ENCODE assay signal across 13 cellular contexts in genomic region chr11:65590240-65590738, GRCh38. TPM values are rescaled to one million over a fixed set of nuclear protein-coding genes. Genes with fewer than 3 reads are reported as not detected.
A peak's percentile ranks its signal among the peaks of the same experiment; 100 is the strongest.
DNase-seq lines count a peak whose midpoint lies in the region; ATAC-seq, FAIRE-seq and TF ChIP-seq lines count a peak whose summit lies in the region.
"Had no signal": no experiment of that assay in that cellular context is flagged by ENCODE, and none has a peak within 500 bp of the region (broad histone marks: within the 10 kb centered on the region; RNA-seq: fewer than 3 reads in every experiment).

No MANE protein-coding gene starts in this region.

- no peaks in the 10 kb centered on the region for H3K27me3 ChIP-seq in HepG2 (ENCODE audit: control insufficient read depth in 1 of 2, insufficient read depth in 2 of 2, low read length in 2 of 2)
- H3K27me3 ChIP-seq in right lobe of liver = no peaks in the 10 kb centered on the region
- H3K27me3 ChIP-seq: heart right ventricle had no signal

- no peak for TF ChIP-seq RAD21 in HepG2 (CRISPR knock-in tag; IDR thresholded peaks at IDR 0.05)

- intact Hi-C loops in HepG2 (cut with micrococcal nuclease; ENCODE audit: unreplicated experiment) (no loop called here), right lobe of liver (cut with DNase I) (no loop called here)

- H2AFZ ChIP-seq in HepG2 (ENCODE audit: low read length) = no peak overlapping the region

- ATAC-seq in HepG2 = no peak
- no peak for ATAC-seq in right lobe of liver
- ATAC-seq in HG03571 (IDR thresholded peaks at IDR 0.05; ENCODE audit: unreplicated experiment) = no peak
- no peak for ATAC-seq in left lobe of liver
- ATAC-seq: heart right ventricle had no signal

- no peak for FAIRE-seq in HepG2 (lab: Jason Lieb, UNC)

- TF ChIP-seq POLR2A in HepG2 (IDR thresholded peaks at IDR 0.05; ENCODE audit: insufficient read depth in 1 of 2, low read depth in 2 of 2, low read length in 2 of 2) (no peak), right lobe of liver (IDR thresholded peaks at IDR 0.05) (no peak)

- no peak for DNase-seq in HepG2 (ENCODE audit: low spot score)
- no peak for DNase-seq in right lobe of liver
- DNase-seq in RKO (ENCODE audit: low spot score) = peak; percentile 39
- peak; percentile 43 for DNase-seq in iris pigment epithelial cell (ENCODE audit: low read depth)
- DNase-seq in HT-29 (ENCODE audit: low spot score) = no peak
- no peak for DNase-seq in NK-92 (lab: John Stamatoyannopoulos, UW; ENCODE audit: unreplicated experiment)
- DNase-seq in left lobe of liver (ENCODE audit: low spot score) = no peak
- DNase-seq: activated CD4-positive, CD25-positive, alpha-beta regulatory T cell treated with anti-CD3 and anti-CD28 coated beads, Interleukin-2, amount 50 U/mL, for 72 hours; CD4-positive, alpha-beta T cell; effector memory CD8-positive, alpha-beta T cell; midbrain had no signal

- POLR2A ChIA-PET in HepG2 (lab: Yijun Ruan, JAX) = no interaction called here

- H3K36me3 ChIP-seq in HepG2 (replicated peaks in 1 of 2; ENCODE audit: control insufficient read depth in 1 of 2, insufficient read depth in 2 of 2, low read length in 2 of 2) = no peaks in the 10 kb centered on the region
- no peaks in the 10 kb centered on the region for H3K36me3 ChIP-seq in right lobe of liver

- no peak overlapping the region for H3K4me2 ChIP-seq in HepG2 (ENCODE audit: low read depth, low read length)

- TF ChIP-seq CTCF in HepG2 (CRISPR knock-in tag; IDR thresholded peaks at IDR 0.05) (no peak), right lobe of liver (IDR thresholded peaks at IDR 0.05) (no peak)

- no peaks in the 10 kb centered on the region for H3K79me2 ChIP-seq in HepG2 (ENCODE audit: insufficient read depth, low read length)

- peaks cover 15% of the 10 kb centered on the region for H3K4me1 ChIP-seq in HepG2 (ENCODE audit: insufficient read depth, low read length)
- H3K4me1 ChIP-seq in right lobe of liver = no peaks in the 10 kb centered on the region

- in situ Hi-C loops in HepG2 (cut with HindIII; ENCODE audit: extremely low pct_ligation_motif_present, low pct_unique_long_range_greater_than_20kb) = no loop called here

- CTCF ChIA-PET in HepG2 (lab: Yijun Ruan, JAX; ENCODE audit: low intra/inter-chr PET ratio, low total read pairs) = no interaction called here

- H4K20me1 ChIP-seq in HepG2 (ENCODE audit: insufficient read depth, low read length) = no peaks in the 10 kb centered on the region

- H3K9me3 ChIP-seq in HepG2 (ENCODE audit: low read length) (no peaks in the 10 kb centered on the region), right lobe of liver (no peaks in the 10 kb centered on the region)
- H3K9me3 ChIP-seq: heart right ventricle had no signal

- 85% methylated on average over 7 of the region's 8 CpGs for WGBS in HepG2 (ENCODE audit: low lambda C conversion rate)
- WGBS in right lobe of liver (ENCODE audit: insufficient coverage, low coverage, low lambda C conversion rate, missing lambda C conversion rate) = 66% methylated on average over 5 of the region's 8 CpGs

- TF ChIP-seq EP300 in HepG2 (IDR thresholded peaks at IDR 0.05; ENCODE audit: low read depth in 2 of 2, low read length in 2 of 2) (no peak), HepG2 (CRISPR knock-in tag; IDR thresholded peaks at IDR 0.05; ENCODE audit: borderline replicate concordance) (no peak)

- BruUV-seq in HepG2 (replicated peaks; lab: Mats Ljungman, UMichigan) = TSS peak; percentile 54

- H3K27ac ChIP-seq in HepG2 (ENCODE audit: extremely low read length, insufficient read depth, low read length) (no peak overlapping the region), right lobe of liver (no peak overlapping the region)

- no peak overlapping the region for H3K9ac ChIP-seq in HepG2 (ENCODE audit: insufficient read depth, low read depth, low read length)

- H3K4me3 ChIP-seq in HepG2 (replicated peaks in 1 of 3; ENCODE audit: insufficient read depth in 1 of 3, low read depth in 2 of 3, low read length in 3 of 3) = no peak overlapping the region
- H3K4me3 ChIP-seq in right lobe of liver = no peak overlapping the region
- H3K4me3 ChIP-seq: heart right ventricle had no signal

RNA-seq across cellular contexts. Expression of gene KCNK7, which starts 5.3 kb away (rescaled TPM):
- total RNA-seq in HepG2 (2016; rRNA removed; fragmentation: Illumina TruSeq; extraction: Trizol) (not detected in 2 replicates), right lobe of liver (under 1 TPM in 1 of 6 experiments, not detected in 5; 0.31 TPM), left lobe of liver (not detected)
- total RNA-seq in HepG2 (2016; cell fraction: cytosol; rRNA removed; fragmentation: Illumina TruSeq; extraction: Trizol; ENCODE audit: low read depth) = not detected in 2 replicates
- total RNA-seq in HepG2 (2016; cell fraction: insoluble cytoplasmic fraction; rRNA removed; fragmentation: Illumina TruSeq; extraction: Trizol) = not detected in 2 replicates
- total RNA-seq in HepG2 (2016; cell fraction: membrane; rRNA removed; fragmentation: Illumina TruSeq; extraction: Trizol) = not detected in 2 replicates
- 1.2 TPM in 1 of 2 replicates, not detected in the other for total RNA-seq in HepG2 (2016; cell fraction: nucleus; rRNA removed; fragmentation: Illumina TruSeq; extraction: Trizol)
- polyA plus RNA-seq in HepG2 (2011; rRNA removed) = 0.11 and 0.14 TPM in 2 replicates
- 0.04 TPM in 1 of 2 replicates, not detected in the other for polyA plus RNA-seq in HepG2 (2011; cell fraction: cytosol; rRNA removed)
- 0.69 and 0.97 TPM in 2 replicates for polyA plus RNA-seq in HepG2 (2011; cell fraction: nucleus; rRNA removed)
- polyA plus RNA-seq in HepG2 (2012) = 0.28 TPM in 1 of 2 replicates, not detected in the other
- polyA plus RNA-seq in HepG2 (2016; cell fraction: cytosol; fragmentation: Illumina TruSeq; extraction: Trizol; ENCODE audit: low read depth) = not detected in 2 replicates
- not detected in 2 replicates for polyA plus RNA-seq in HepG2 (2016; cell fraction: insoluble cytoplasmic fraction; fragmentation: Illumina TruSeq; extraction: Trizol; ENCODE audit: low read depth)
- polyA plus RNA-seq in HepG2 (2016; cell fraction: membrane; fragmentation: Illumina TruSeq; extraction: Trizol; ENCODE audit: low read depth) = not detected in 2 replicates
- polyA plus RNA-seq in HepG2 (2016; cell fraction: nucleus; fragmentation: Illumina TruSeq; extraction: Trizol; ENCODE audit: insufficient read depth, low read depth) = 0.38 and 0.77 TPM in 2 replicates
- 0.33 and 0.90 TPM in 2 replicates for polyA minus RNA-seq in HepG2 (2011; rRNA and poly(A)+ RNA removed; ENCODE audit: low replicate concordance)
- not detected in 2 replicates for polyA minus RNA-seq in HepG2 (2011; cell fraction: cytosol; rRNA and poly(A)+ RNA removed)
- 0.75 and 1.2 TPM in 2 replicates for polyA minus RNA-seq in HepG2 (2011; cell fraction: nucleus; rRNA and poly(A)+ RNA removed)
- total RNA-seq in HT-29 (2014; rRNA removed; shearing (Covaris generic)) = 1.2 and 2.5 TPM in 2 replicates

RNA-seq across cellular contexts. Expression of gene EHBP1L1, which starts 14.4 kb away (rescaled TPM):
- total RNA-seq in HepG2 (2016; rRNA removed; fragmentation: Illumina TruSeq; extraction: Trizol) = 5.4 and 10.6 TPM in 2 replicates
- 2.5 and 2.6 TPM in 2 replicates for total RNA-seq in HepG2 (2016; cell fraction: cytosol; rRNA removed; fragmentation: Illumina TruSeq; extraction: Trizol; ENCODE audit: low read depth)
- 3.9 and 9.7 TPM in 2 replicates for total RNA-seq in HepG2 (2016; cell fraction: insoluble cytoplasmic fraction; rRNA removed; fragmentation: Illumina TruSeq; extraction: Trizol)
- 3.4 TPM in 2 replicates for total RNA-seq in HepG2 (2016; cell fraction: membrane; rRNA removed; fragmentation: Illumina TruSeq; extraction: Trizol)
- total RNA-seq in HepG2 (2016; cell fraction: nucleus; rRNA removed; fragmentation: Illumina TruSeq; extraction: Trizol) = 7.8 and 8.4 TPM in 2 replicates
- 8.3 and 14.4 TPM in 2 replicates for polyA plus RNA-seq in HepG2 (2011; rRNA removed)
- polyA plus RNA-seq in HepG2 (2011; cell fraction: cytosol; rRNA removed) = 7.1 and 10.0 TPM in 2 replicates
- 74.9 and 85.5 TPM in 2 replicates for polyA plus RNA-seq in HepG2 (2011; cell fraction: nucleus; rRNA removed)
- polyA plus RNA-seq in HepG2 (2012) = 9.8 and 10.7 TPM in 2 replicates
- polyA plus RNA-seq in HepG2 (2016; cell fraction: cytosol; fragmentation: Illumina TruSeq; extraction: Trizol; ENCODE audit: low read depth) = 0.58 and 0.94 TPM in 2 replicates
- 4.6 and 5.1 TPM in 2 replicates for polyA plus RNA-seq in HepG2 (2016; cell fraction: insoluble cytoplasmic fraction; fragmentation: Illumina TruSeq; extraction: Trizol; ENCODE audit: low read depth)
- 0.79 and 1.3 TPM in 2 replicates for polyA plus RNA-seq in HepG2 (2016; cell fraction: membrane; fragmentation: Illumina TruSeq; extraction: Trizol; ENCODE audit: low read depth)
- polyA plus RNA-seq in HepG2 (2016; cell fraction: nucleus; fragmentation: Illumina TruSeq; extraction: Trizol; ENCODE audit: insufficient read depth, low read depth) = 27.0 and 30.2 TPM in 2 replicates
- 23.3 and 45.1 TPM in 2 replicates for polyA minus RNA-seq in HepG2 (2011; rRNA and poly(A)+ RNA removed; ENCODE audit: low replicate concordance)
- 7.6 and 13.2 TPM in 2 replicates for polyA minus RNA-seq in HepG2 (2011; cell fraction: cytosol; rRNA and poly(A)+ RNA removed)
- 6.4 and 11.8 TPM in 2 replicates for polyA minus RNA-seq in HepG2 (2011; cell fraction: nucleus; rRNA and poly(A)+ RNA removed)
- total RNA-seq in right lobe of liver = 10 to 100 TPM; 10.0 to 29.9 (median 13.7) TPM
- 125 and 149 TPM in 2 replicates for total RNA-seq in HT-29 (2014; rRNA removed; shearing (Covaris generic))
- 13.5 TPM for total RNA-seq in left lobe of liver

RNA-seq across cellular contexts. Expression of gene FAM89B, which starts 18.0 kb away (rescaled TPM):
- total RNA-seq in HepG2 (2016; rRNA removed; fragmentation: Illumina TruSeq; extraction: Trizol) = 3.6 and 5.7 TPM in 2 replicates
- total RNA-seq in HepG2 (2016; cell fraction: cytosol; rRNA removed; fragmentation: Illumina TruSeq; extraction: Trizol; ENCODE audit: low read depth) = 7.8 and 8.7 TPM in 2 replicates
- total RNA-seq in HepG2 (2016; cell fraction: insoluble cytoplasmic fraction; rRNA removed; fragmentation: Illumina TruSeq; extraction: Trizol) = 4.0 and 5.2 TPM in 2 replicates
- 8.0 and 9.6 TPM in 2 replicates for total RNA-seq in HepG2 (2016; cell fraction: membrane; rRNA removed; fragmentation: Illumina TruSeq; extraction: Trizol)
- total RNA-seq in HepG2 (2016; cell fraction: nucleus; rRNA removed; fragmentation: Illumina TruSeq; extraction: Trizol) = 2.9 and 4.0 TPM in 2 replicates
- polyA plus RNA-seq in HepG2 (2011; rRNA removed) = 8.0 and 11.5 TPM in 2 replicates
- polyA plus RNA-seq in HepG2 (2011; cell fraction: cytosol; rRNA removed) = 5.8 and 9.6 TPM in 2 replicates
- polyA plus RNA-seq in HepG2 (2011; cell fraction: nucleus; rRNA removed) = 29.0 and 34.8 TPM in 2 replicates
- polyA plus RNA-seq in HepG2 (2012) = 3.6 and 5.3 TPM in 2 replicates
- 19.5 and 20.4 TPM in 2 replicates for polyA plus RNA-seq in HepG2 (2016; cell fraction: cytosol; fragmentation: Illumina TruSeq; extraction: Trizol; ENCODE audit: low read depth)
- polyA plus RNA-seq in HepG2 (2016; cell fraction: insoluble cytoplasmic fraction; fragmentation: Illumina TruSeq; extraction: Trizol; ENCODE audit: low read depth) = 7.9 and 9.1 TPM in 2 replicates
- 15.3 and 15.7 TPM in 2 replicates for polyA plus RNA-seq in HepG2 (2016; cell fraction: membrane; fragmentation: Illumina TruSeq; extraction: Trizol; ENCODE audit: low read depth)
- 11.6 and 13.0 TPM in 2 replicates for polyA plus RNA-seq in HepG2 (2016; cell fraction: nucleus; fragmentation: Illumina TruSeq; extraction: Trizol; ENCODE audit: insufficient read depth, low read depth)
- polyA minus RNA-seq in HepG2 (2011; rRNA and poly(A)+ RNA removed; ENCODE audit: low replicate concordance) = 11.8 and 23.8 TPM in 2 replicates
- polyA minus RNA-seq in HepG2 (2011; cell fraction: cytosol; rRNA and poly(A)+ RNA removed) = 1.9 and 4.2 TPM in 2 replicates
- 4.5 and 5.1 TPM in 2 replicates for polyA minus RNA-seq in HepG2 (2011; cell fraction: nucleus; rRNA and poly(A)+ RNA removed)
- total RNA-seq in right lobe of liver = 10 to 100 TPM; 12.8 to 20.6 (median 14.6) TPM
- 122 and 127 TPM in 2 replicates for total RNA-seq in HT-29 (2014; rRNA removed; shearing (Covaris generic))
- 19.0 TPM for total RNA-seq in left lobe of liver

RNA-seq across cellular contexts. Expression of gene ZNRD2, which starts 20.0 kb away (rescaled TPM):
- total RNA-seq in HepG2 (2016; rRNA removed; fragmentation: Illumina TruSeq; extraction: Trizol) (34.0 and 40.0 TPM in 2 replicates), right lobe of liver (10 to 100 TPM; 11.6 to 43.2 (median 16.5) TPM), left lobe of liver (17.0 TPM)
- total RNA-seq in HepG2 (2016; cell fraction: cytosol; rRNA removed; fragmentation: Illumina TruSeq; extraction: Trizol; ENCODE audit: low read depth) = 15.3 and 19.2 TPM in 2 replicates
- 32.9 and 41.5 TPM in 2 replicates for total RNA-seq in HepG2 (2016; cell fraction: insoluble cytoplasmic fraction; rRNA removed; fragmentation: Illumina TruSeq; extraction: Trizol)
- 16.0 and 17.9 TPM in 2 replicates for total RNA-seq in HepG2 (2016; cell fraction: membrane; rRNA removed; fragmentation: Illumina TruSeq; extraction: Trizol)
- total RNA-seq in HepG2 (2016; cell fraction: nucleus; rRNA removed; fragmentation: Illumina TruSeq; extraction: Trizol) = 11.5 and 15.7 TPM in 2 replicates
- polyA plus RNA-seq in HepG2 (2011; rRNA removed) = 29.2 and 31.4 TPM in 2 replicates
- 24.1 and 41.2 TPM in 2 replicates for polyA plus RNA-seq in HepG2 (2011; cell fraction: cytosol; rRNA removed)
- 48.9 and 54.8 TPM in 2 replicates for polyA plus RNA-seq in HepG2 (2011; cell fraction: nucleus; rRNA removed)
- 25.2 and 28.5 TPM in 2 replicates for polyA plus RNA-seq in HepG2 (2012)
- 26.6 and 28.0 TPM in 2 replicates for polyA plus RNA-seq in HepG2 (2016; cell fraction: cytosol; fragmentation: Illumina TruSeq; extraction: Trizol; ENCODE audit: low read depth)
- polyA plus RNA-seq in HepG2 (2016; cell fraction: insoluble cytoplasmic fraction; fragmentation: Illumina TruSeq; extraction: Trizol; ENCODE audit: low read depth) = 42.9 and 46.1 TPM in 2 replicates
- polyA plus RNA-seq in HepG2 (2016; cell fraction: membrane; fragmentation: Illumina TruSeq; extraction: Trizol; ENCODE audit: low read depth) = 23.7 and 24.4 TPM in 2 replicates
- 31.1 and 33.2 TPM in 2 replicates for polyA plus RNA-seq in HepG2 (2016; cell fraction: nucleus; fragmentation: Illumina TruSeq; extraction: Trizol; ENCODE audit: insufficient read depth, low read depth)
- polyA minus RNA-seq in HepG2 (2011; rRNA and poly(A)+ RNA removed; ENCODE audit: low replicate concordance) = 18.6 and 34.8 TPM in 2 replicates
- polyA minus RNA-seq in HepG2 (2011; cell fraction: cytosol; rRNA and poly(A)+ RNA removed) = 8.6 and 11.3 TPM in 2 replicates
- 12.0 and 19.5 TPM in 2 replicates for polyA minus RNA-seq in HepG2 (2011; cell fraction: nucleus; rRNA and poly(A)+ RNA removed)
- 137 and 158 TPM in 2 replicates for total RNA-seq in HT-29 (2014; rRNA removed; shearing (Covaris generic))

RNA-seq across cellular contexts. Expression of gene MAP3K11, which starts 23.7 kb away (rescaled TPM):
- total RNA-seq in HepG2 (2016; rRNA removed; fragmentation: Illumina TruSeq; extraction: Trizol) = 35.6 and 51.5 TPM in 2 replicates
- 9.8 and 11.0 TPM in 2 replicates for total RNA-seq in HepG2 (2016; cell fraction: cytosol; rRNA removed; fragmentation: Illumina TruSeq; extraction: Trizol; ENCODE audit: low read depth)
- 28.4 and 51.3 TPM in 2 replicates for total RNA-seq in HepG2 (2016; cell fraction: insoluble cytoplasmic fraction; rRNA removed; fragmentation: Illumina TruSeq; extraction: Trizol)
- total RNA-seq in HepG2 (2016; cell fraction: membrane; rRNA removed; fragmentation: Illumina TruSeq; extraction: Trizol) = 23.9 and 24.4 TPM in 2 replicates
- 38.3 and 44.6 TPM in 2 replicates for total RNA-seq in HepG2 (2016; cell fraction: nucleus; rRNA removed; fragmentation: Illumina TruSeq; extraction: Trizol)
- 35.9 and 54.6 TPM in 2 replicates for polyA plus RNA-seq in HepG2 (2011; rRNA removed)
- 29.9 and 43.3 TPM in 2 replicates for polyA plus RNA-seq in HepG2 (2011; cell fraction: cytosol; rRNA removed)
- 105 and 109 TPM in 2 replicates for polyA plus RNA-seq in HepG2 (2011; cell fraction: nucleus; rRNA removed)
- 41.6 and 47.6 TPM in 2 replicates for polyA plus RNA-seq in HepG2 (2012)
- polyA plus RNA-seq in HepG2 (2016; cell fraction: cytosol; fragmentation: Illumina TruSeq; extraction: Trizol; ENCODE audit: low read depth) = 10.0 and 10.8 TPM in 2 replicates
- polyA plus RNA-seq in HepG2 (2016; cell fraction: insoluble cytoplasmic fraction; fragmentation: Illumina TruSeq; extraction: Trizol; ENCODE audit: low read depth) = 43.2 and 55.5 TPM in 2 replicates
- 24.5 and 29.1 TPM in 2 replicates for polyA plus RNA-seq in HepG2 (2016; cell fraction: membrane; fragmentation: Illumina TruSeq; extraction: Trizol; ENCODE audit: low read depth)
- polyA plus RNA-seq in HepG2 (2016; cell fraction: nucleus; fragmentation: Illumina TruSeq; extraction: Trizol; ENCODE audit: insufficient read depth, low read depth) = 98.1 and 107 TPM in 2 replicates
- polyA minus RNA-seq in HepG2 (2011; rRNA and poly(A)+ RNA removed; ENCODE audit: low replicate concordance) = 59.8 and 117 TPM in 2 replicates
- polyA minus RNA-seq in HepG2 (2011; cell fraction: cytosol; rRNA and poly(A)+ RNA removed) = 35.9 and 41.2 TPM in 2 replicates
- 61.7 and 76.1 TPM in 2 replicates for polyA minus RNA-seq in HepG2 (2011; cell fraction: nucleus; rRNA and poly(A)+ RNA removed)
- 10 to 100 TPM; 48.3 to 67.1 (median 60.9) TPM for total RNA-seq in right lobe of liver
- 129 and 134 TPM in 2 replicates for total RNA-seq in HT-29 (2014; rRNA removed; shearing (Covaris generic))
- 85.4 TPM for total RNA-seq in left lobe of liver

Comparison
In these comparisons a context has a peak if more than half of its experiments do, and no peak if none do; other contexts are left out.
1. DNase-seq: peak in RKO (single experiment) and iris pigment epithelial cell (single experiment); none in HepG2 (single experiment), right lobe of liver (0 of 3), HT-29 (single experiment), NK-92 (single experiment) and left lobe of liver (single experiment).